17 cellular contexts compared by ENCODE assay signal in genomic region chr4:173626277-173626676, GRCh38.
DNase-seq lines count a peak whose midpoint lies in the region; ATAC-seq, FAIRE-seq and TF ChIP-seq lines count a peak whose summit lies in the region.
"Had no signal": no experiment of that assay in that cellular context is flagged by ENCODE, and none has a peak within 500 bp of the region (broad histone marks: within the 10 kb centered on the region; RNA-seq: fewer than 3 reads in every experiment).

No MANE protein-coding gene starts in this region.

- in situ Hi-C loops in K562 (cut with MboI), result no loop called here

- no peaks in the 10 kb centered on the region for H4K20me1 ChIP-seq in K562 (replicated peaks; ENCODE audit: control insufficient read depth, insufficient read depth, low read length)
- H4K20me1 ChIP-seq: BLaER1 had no signal

- TF ChIP-seq EP300 in K562 (IDR thresholded peaks at IDR 0.05; ENCODE audit: low read length), result no peak

- no peak overlapping the region for H2AFZ ChIP-seq in K562 (ENCODE audit: low read depth, low read length)

- H3K4me3 ChIP-seq in K562, result no peak overlapping the region
- H3K4me3 ChIP-seq: BLaER1 had no signal

- peaks cover 16% of the 10 kb centered on the region; the same call in 1 of the 2 replicates for H3K9me3 ChIP-seq in K562 (replicated peaks; ENCODE audit: control insufficient read depth, insufficient read depth, low read depth, low read length)

- H3K9me1 ChIP-seq in K562 (ENCODE audit: control insufficient read depth, insufficient read depth, low read length), result no peaks in the 10 kb centered on the region

- H3K4me2 ChIP-seq in K562 (ENCODE audit: insufficient read depth, low read length), result no peak overlapping the region
- H3K4me2 ChIP-seq: BLaER1 had no signal

- CTCF ChIA-PET in K562 (lab: Yijun Ruan, JAX; ENCODE audit: low intra/inter-chr PET ratio), result no interaction called here

- POLR2A ChIA-PET in K562 (lab: Yijun Ruan, JAX), result no interaction called here

- H3K27me3 ChIP-seq in K562 (ENCODE audit: control insufficient read depth in 2 of 2, insufficient read depth in 2 of 2, low read length in 2 of 2), result no peaks in the 10 kb centered on the region
- H3K27me3 ChIP-seq: BLaER1 had no signal

- H3K27ac ChIP-seq in K562 (ENCODE audit: extremely low read depth, low read depth, low read length), result no peak overlapping the region
- H3K27ac ChIP-seq: 22Rv1, BLaER1 had no signal

- TF ChIP-seq CTCF in K562 (IDR thresholded peaks at IDR 0.05 in 2 of 3, conservative IDR thresholded peaks at IDR 0.05 in 1 of 3; ENCODE audit: insufficient read depth in 2 of 3, low read depth in 1 of 3, low read length in 3 of 3), result no peak

- peak; percentile 52 for FAIRE-seq in K562 (lab: Jason Lieb, UNC)
- FAIRE-seq: G401.6, GM12891, HTR-8/SVneo had no signal

- 0% methylated on average over 1 of the region's 1 CpG for WGBS in K562 (ENCODE audit: insufficient coverage, low coverage, missing lambda C conversion rate)

- intact Hi-C loops in K562 (cut with micrococcal nuclease), result no loop called here
- intact Hi-C loops in sciatic nerve (cut with DNase I), result no loop called here

- BruUV-seq in K562 (replicated peaks; lab: Mats Ljungman, UMichigan), result no TSS peak

- no peaks in the 10 kb centered on the region for H3K79me2 ChIP-seq in K562 (ENCODE audit: control insufficient read depth, insufficient read depth, low read length)

- DNase-seq in DMS 273 (lab: John Stamatoyannopoulos, UW; ENCODE audit: unreplicated experiment) (peak; percentile 3), DMS 273 treated with DMSO at 0.1 percent for 48 hours (lab: John Stamatoyannopoulos, UW) (no peak), NAMALWA (ENCODE audit: low spot score) (peak; percentile 7), K562 (ENCODE audit: extremely low read depth in 1 of 4, low spot score in 3 of 4) (no peak), sciatic nerve (ENCODE audit: low spot score) (no peak), C1 segment of cervical spinal cord (lab: John Stamatoyannopoulos, UW) (no peak), NCI-H1417 treated with DMSO at 0.1 percent for 48 hours (lab: John Stamatoyannopoulos, UW) (no peak)
- DNase-seq: Calu3; CD8-positive, alpha-beta T cell; GOT3; H7 had no signal

- TF ChIP-seq RAD21 in K562 (CRISPR knock-in tag; conservative IDR thresholded peaks at IDR 0.05 in 1 of 2, IDR thresholded peaks at IDR 0.05 in 1 of 2), result no peak

- no peak for ATAC-seq in K562
- ATAC-seq in sciatic nerve, result no peak
- ATAC-seq: CD8-positive, alpha-beta T cell; HCT116 had no signal

- no peaks in the 10 kb centered on the region for H3K4me1 ChIP-seq in K562 (replicated peaks in 1 of 2; ENCODE audit: control insufficient read depth in 2 of 2, insufficient read depth in 2 of 2, low read length in 2 of 2)
- H3K4me1 ChIP-seq: BLaER1 had no signal

- no peaks in the 10 kb centered on the region for H3K36me3 ChIP-seq in K562 (ENCODE audit: control insufficient read depth, insufficient read depth, low read length)
- H3K36me3 ChIP-seq: BLaER1 had no signal

- TF ChIP-seq POLR2A in K562 (conservative IDR thresholded peaks at IDR 0.05), result no peak

- no peak overlapping the region for H3K9ac ChIP-seq in K562 (ENCODE audit: insufficient read depth in 1 of 2, low read depth in 2 of 2, low read length in 2 of 2)
- H3K9ac ChIP-seq: BLaER1 had no signal

TF ChIP-seq in K562, 482 proteins besides CTCF, POLR2A, EP300 and RAD21 (continues in another document):
- no peak for TF ChIP-seq ZNF561 (CRISPR knock-in tag; conservative IDR thresholded peaks at IDR 0.05)
- TF ChIP-seq ZNF695 (CRISPR knock-in tag; IDR thresholded peaks at IDR 0.05), result no peak
- no peak for TF ChIP-seq CEBPZ (IDR thresholded peaks at IDR 0.05; ENCODE audit: borderline replicate concordance, low read depth, low read length)
- TF ChIP-seq ZZZ3 (IDR thresholded peaks at IDR 0.05), result no peak
- no peak for TF ChIP-seq ZNF507 (tag; conservative IDR thresholded peaks at IDR 0.05)
- no peak for TF ChIP-seq MCM5 (IDR thresholded peaks at IDR 0.05; ENCODE audit: low read depth)
- TF ChIP-seq ZSCAN32 (CRISPR knock-in tag; IDR thresholded peaks at IDR 0.05), result no peak
- no peak for TF ChIP-seq HSF4 (CRISPR knock-in tag; IDR thresholded peaks at IDR 0.05; ENCODE audit: borderline replicate concordance)
- no peak for TF ChIP-seq OTX1 (CRISPR knock-in tag; IDR thresholded peaks at IDR 0.05)
- TF ChIP-seq ZNF76 (CRISPR knock-in tag; IDR thresholded peaks at IDR 0.05; ENCODE audit: borderline replicate concordance), result no peak
- no peak for TF ChIP-seq ZNF778 (CRISPR knock-in tag; IDR thresholded peaks at IDR 0.05)
- no peak for TF ChIP-seq PRMT5 (CRISPR knock-in tag; IDR thresholded peaks at IDR 0.05)
- no peak for TF ChIP-seq ZNF12 (CRISPR knock-in tag; IDR thresholded peaks at IDR 0.05)
- no peak for TF ChIP-seq BACH1 (tag; IDR thresholded peaks at IDR 0.05)
- no peak for TF ChIP-seq TEAD2 (tag; IDR thresholded peaks at IDR 0.05)
- TF ChIP-seq SMARCE1 (IDR thresholded peaks at IDR 0.05), result no peak
- no peak for TF ChIP-seq BHLHE40 (IDR thresholded peaks at IDR 0.05; ENCODE audit: low read length)
- TF ChIP-seq, protein P1, sequence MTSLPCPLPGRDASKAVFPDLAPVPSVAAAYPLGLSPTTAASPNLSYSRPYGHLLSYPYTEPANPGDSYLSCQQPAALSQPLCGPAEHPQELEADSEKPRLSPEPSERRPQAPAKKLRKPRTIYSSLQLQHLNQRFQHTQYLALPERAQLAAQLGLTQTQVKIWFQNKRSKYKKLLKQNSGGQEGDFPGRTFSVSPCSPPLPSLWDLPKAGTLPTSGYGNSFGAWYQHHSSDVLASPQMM (CRISPR knock-in tag; IDR thresholded peaks at IDR 0.05), result no peak
- peak; percentile 68; the same call in 1 of the 2 replicates for TF ChIP-seq HLTF (IDR thresholded peaks at IDR 0.05)
- no peak for TF ChIP-seq TARDBP (IDR thresholded peaks at IDR 0.05)
- TF ChIP-seq ZNF280A (IDR thresholded peaks at IDR 0.05; ENCODE audit: low read depth, partially characterized antibody), result peak; percentile 69
- no peak for TF ChIP-seq GMEB1 (CRISPR knock-in tag; IDR thresholded peaks at IDR 0.05)
- peak in 1 of 2 experiments; percentile 81; a peak in 2 of 3 replicates for TF ChIP-seq CBX3 (IDR thresholded peaks at IDR 0.05; ENCODE audit: borderline replicate concordance in 1 of 2, low read length in 2 of 2)

Comparison
In these comparisons a context has a peak if more than half of its experiments do, and no peak if none do; other contexts are left out.
1. DNase-seq: peak in DMS 273 (single experiment) and NAMALWA (single experiment); none in DMS 273 treated with DMSO at 0.1 percent for 48 hours (single experiment), K562 (0 of 4), sciatic nerve (single experiment), C1 segment of cervical spinal cord (0 of 14) and NCI-H1417 treated with DMSO at 0.1 percent for 48 hours (single experiment).